Comparison of ENCODE assay signal across 13 cellular contexts in genomic region chr1:201748331-201748730, GRCh38.
DNase-seq lines count a peak whose midpoint lies in the region; ATAC-seq, FAIRE-seq and TF ChIP-seq lines count a peak whose summit lies in the region.
"Had no signal": no experiment of that assay in that cellular context is flagged by ENCODE, and none has a peak within 500 bp of the region (broad histone marks: within the 10 kb centered on the region; RNA-seq: fewer than 3 reads in every experiment).

No MANE protein-coding gene starts in this region.

- H4K20me1 ChIP-seq in mammary epithelial cell (ENCODE audit: insufficient read depth, low read length), result no peaks in the 10 kb centered on the region

- DNase-seq in AG04449 (ENCODE audit: low read depth, low spot score) (peak; percentile 95), HTR-8/SVneo (ENCODE audit: insufficient read length, low spot score) (peak; percentile 50), mammary epithelial cell (peak; percentile 64), left kidney (ENCODE audit: low read depth, low spot score) (peak; percentile 46)
- DNase-seq in activated naive CD4-positive, alpha-beta T cell treated with Interleukin-2 at 50 U/mL for 16 hours, result no peak
- DNase-seq in activated CD4-positive, CD25-positive, alpha-beta regulatory T cell (lab: John Stamatoyannopoulos, UW), result no peak
- no peak for DNase-seq in activated naive CD4-positive, alpha-beta T cell treated with anti-CD3 and anti-CD28 coated beads, Interleukin-2, amount 50 U/mL, for 72 hours (ENCODE audit: low spot score in 2 of 2)
- DNase-seq: CD8-positive, alpha-beta T cell; effector CD8-positive, alpha-beta T cell; left lung; stomach had no signal

- intact Hi-C loops in mammary epithelial cell (cut with micrococcal nuclease), result loop anchor here (1.0 kb wide), 1 partner anchor 8 kb away; no protein-coding TSS in a partner anchor

- H3K9ac ChIP-seq in mammary epithelial cell (ENCODE audit: insufficient read depth, low read length), result no peak overlapping the region

- peaks cover 98% of the 10 kb centered on the region for H3K79me2 ChIP-seq in mammary epithelial cell (ENCODE audit: insufficient read depth, low read length)

- H3K4me3 ChIP-seq in AG04449 (ENCODE audit: low read depth, low read length), result no peak overlapping the region
- no peak overlapping the region for H3K4me3 ChIP-seq in mammary epithelial cell (replicated peaks in 1 of 3; ENCODE audit: insufficient read depth in 1 of 3, low read depth in 2 of 3, low read length in 3 of 3)
- H3K4me3 ChIP-seq: left lung, stomach had no signal

- no TSS peak for BruUV-seq in mammary epithelial cell (replicated peaks; lab: Mats Ljungman, UMichigan)

- H3K9me3 ChIP-seq in mammary epithelial cell (replicated peaks; ENCODE audit: insufficient read depth, low read length), result no peaks in the 10 kb centered on the region
- H3K9me3 ChIP-seq: left lung, stomach had no signal

- H3K4me1 ChIP-seq in mammary epithelial cell (ENCODE audit: insufficient read depth, low read length), result peaks cover 60% of the 10 kb centered on the region

- CTCF ChIA-PET in AG04449 (lab: Yijun Ruan, JAX) (interaction anchor here (1.1 to 2.8 kb wide), 7 partner anchors 9 to 235 kb away, joined by 3 to 12 read pairs (median 5); no protein-coding TSS in a partner anchor), mammary epithelial cell (lab: Charles Lee; ENCODE audit: low non-redundant PET) (no interaction called here)

- no peak for TF ChIP-seq CTCF in AG04449 (IDR thresholded peaks at IDR 0.05; ENCODE audit: insufficient read depth, low read length, missing control alignments)
- no peak for TF ChIP-seq CTCF in mammary epithelial cell (conservative IDR thresholded peaks at IDR 0.05 in 1 of 2, IDR thresholded peaks at IDR 0.05 in 1 of 2; ENCODE audit: extremely low read depth in 1 of 2, insufficient read depth in 1 of 2, low read depth in 1 of 2, low read length in 2 of 2)

- H3K27ac ChIP-seq in mammary epithelial cell (ENCODE audit: insufficient read depth, low read depth, low read length), result no peak overlapping the region
- H3K27ac ChIP-seq: left lung, stomach had no signal

- no peak for ATAC-seq in HG02885 (IDR thresholded peaks at IDR 0.05; ENCODE audit: poor library complexity, unreplicated experiment)
- ATAC-seq in activated naive CD4-positive, alpha-beta T cell treated with anti-CD3 and anti-CD28 coated beads, Interleukin-2, amount 50 U/mL, for 72 hours, result no peak
- ATAC-seq: CD8-positive, alpha-beta T cell; left lung had no signal

- H3K36me3 Mint-ChIP-seq in activated naive CD4-positive, alpha-beta T cell treated with anti-CD3 and anti-CD28 coated beads, Interleukin-2, amount 50 U/mL, for 72 hours, result no peaks in the 10 kb centered on the region
- H3K36me3 Mint-ChIP-seq: CD8-positive, alpha-beta T cell had no signal

- POLR2A ChIA-PET in AG04449 (lab: Yijun Ruan, JAX), result interaction anchor here (0.7 to 3.4 kb wide), 9 partner anchors 11 to 44 kb away, joined by 3 to 11 read pairs (median 4); no protein-coding TSS in a partner anchor

- no peak overlapping the region for H3K4me2 ChIP-seq in mammary epithelial cell (ENCODE audit: insufficient read depth, low read depth, low read length)

- 29% methylated on average over 1 of the region's 1 CpG for WGBS in mammary epithelial cell (ENCODE audit: low coverage, missing lambda C conversion rate)

- H3K36me3 ChIP-seq in mammary epithelial cell (ENCODE audit: insufficient read depth, low read length), result peaks cover 4% of the 10 kb centered on the region
- H3K36me3 ChIP-seq: left lung had no signal

- H3K27ac Mint-ChIP-seq in activated naive CD4-positive, alpha-beta T cell treated with anti-CD3 and anti-CD28 coated beads, Interleukin-2, amount 50 U/mL, for 72 hours, result no peak overlapping the region
- H3K27ac Mint-ChIP-seq: CD8-positive, alpha-beta T cell had no signal

- H2AFZ ChIP-seq in mammary epithelial cell (ENCODE audit: low read depth, low read length), result no peak overlapping the region

- FAIRE-seq in HTR-8/SVneo (lab: Jason Lieb, UNC), result no peak
- FAIRE-seq: GM18507 had no signal

- in situ Hi-C loops in mammary epithelial cell (cut with MboI; ENCODE audit: low sequenced_read_pairs in 2 of 2), result no loop called here

- dilution Hi-C loops in mammary epithelial cell (cut with HindIII; ENCODE audit: low sequenced_read_pairs), result no loop called here

- H3K9me3 Mint-ChIP-seq in activated naive CD4-positive, alpha-beta T cell treated with anti-CD3 and anti-CD28 coated beads, Interleukin-2, amount 50 U/mL, for 72 hours, result no peaks in the 10 kb centered on the region
- H3K9me3 Mint-ChIP-seq: CD8-positive, alpha-beta T cell had no signal

- no peaks in the 10 kb centered on the region for H3K27me3 ChIP-seq in mammary epithelial cell (ENCODE audit: insufficient read depth, low read length)
- H3K27me3 ChIP-seq: left lung, stomach had no signal

Comparison
In these comparisons a context has a peak if more than half of its experiments do, and no peak if none do; other contexts are left out.
1. DNase-seq: peak in AG04449 (single experiment), HTR-8/SVneo (single experiment), mammary epithelial cell (single experiment) and left kidney (single experiment); none in activated naive CD4-positive, alpha-beta T cell treated with Interleukin-2 at 50 U/mL for 16 hours (single experiment), activated CD4-positive, CD25-positive, alpha-beta regulatory T cell (0 of 4) and activated naive CD4-positive, alpha-beta T cell treated with anti-CD3 and anti-CD28 coated beads, Interleukin-2, amount 50 U/mL, for 72 hours (0 of 2).